21 cellular contexts compared by ENCODE assay signal in the genomic region with DNA sequence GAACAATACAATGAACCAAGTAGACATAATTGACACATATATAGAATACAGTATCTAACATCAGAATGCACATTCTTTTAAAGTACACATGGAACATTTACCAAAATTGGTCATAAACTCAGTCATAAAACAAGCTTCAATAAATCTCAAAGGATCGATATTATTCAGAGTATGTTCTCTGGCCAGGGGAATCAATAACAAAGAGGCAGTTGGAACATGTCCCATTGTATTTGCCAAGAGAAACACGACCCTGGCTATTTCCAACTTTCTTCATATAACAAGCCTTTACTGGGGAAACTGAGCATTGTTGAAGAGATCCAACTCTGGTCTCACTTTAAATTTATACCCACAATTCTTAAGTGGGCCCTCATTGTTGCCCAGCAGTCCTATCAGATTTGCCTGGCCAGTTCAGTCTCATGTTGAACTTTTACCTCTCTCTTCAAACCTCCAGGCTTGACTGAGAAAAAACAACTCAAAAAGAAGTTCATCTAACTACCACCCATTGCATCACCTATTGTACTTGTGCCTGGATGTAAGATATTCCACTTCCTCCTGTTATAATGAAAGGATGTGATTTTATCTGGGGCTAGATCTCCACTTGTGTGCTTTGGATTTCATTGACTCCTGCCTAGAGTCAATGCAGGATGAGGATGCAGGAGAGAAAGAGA.
A peak's percentile ranks its signal among the peaks of the same experiment; 100 is the strongest.
DNase-seq lines count a peak whose midpoint lies in the region; ATAC-seq, FAIRE-seq and TF ChIP-seq lines count a peak whose summit lies in the region.
"Had no signal": no experiment of that assay in that cellular context is flagged by ENCODE, and none has a peak within 500 bp of the region (broad histone marks: within the 10 kb centered on the region; RNA-seq: fewer than 3 reads in every experiment).

No MANE protein-coding gene starts in this region.

- H3K4me2 ChIP-seq in K562 (ENCODE audit: insufficient read depth, low read length), result no peak overlapping the region
- H3K4me2 ChIP-seq in endothelial cell of umbilical vein (ENCODE audit: insufficient read depth, low read length), result peak overlapping the region; percentile 44
- H3K4me2 ChIP-seq in HepG2 (ENCODE audit: low read depth, low read length), result no peak overlapping the region
- H3K4me2 ChIP-seq: BLaER1 had no signal

- intact Hi-C loops in K562 (cut with micrococcal nuclease), result no loop called here
- intact Hi-C loops in endothelial cell of umbilical vein (cut with micrococcal nuclease), result no loop called here
- intact Hi-C loops in HepG2 (cut with micrococcal nuclease; ENCODE audit: unreplicated experiment), result no loop called here

- H3K4me3 Mint-ChIP-seq in activated CD4-positive, alpha-beta memory T cell treated with anti-CD3 and anti-CD28 coated beads, Interleukin-2, amount 10 ng/mL, durations not matched to agents 7 days and 5 days, result no peak overlapping the region
- H3K4me3 Mint-ChIP-seq: CD14-positive monocyte; CD4-positive, alpha-beta memory T cell; HFFc6 had no signal

- DNase-seq in K562 (ENCODE audit: extremely low read depth in 1 of 4, low spot score in 3 of 4) (no peak), endothelial cell of umbilical vein (ENCODE audit: low read depth, low spot score) (peak; percentile 79), HepG2 (ENCODE audit: low spot score) (no peak), pulmonary artery endothelial cell (ENCODE audit: low read depth, low spot score) (peak; percentile 24), mucosa of gallbladder (ENCODE audit: low spot score) (no peak), cerebellar cortex (ENCODE audit: low spot score) (no peak), NCI-H187 treated with DMSO at 0.1 percent for 48 hours (lab: John Stamatoyannopoulos, UW) (no peak)
- DNase-seq in activated CD4-positive, alpha-beta memory T cell treated with anti-CD3 and anti-CD28 coated beads, Interleukin-2, amount 10 ng/mL, durations not matched to agents 7 days and 5 days, result no peak
- DNase-seq: CD4-positive, alpha-beta memory T cell; DMS153; DMS79 treated with DMSO at 0.1 percent for 48 hours; GF-D8; GOT3; H7; HFFc6; IMR-90 had no signal

- H3K4me1 ChIP-seq in K562 (replicated peaks in 1 of 2; ENCODE audit: control insufficient read depth in 2 of 2, insufficient read depth in 2 of 2, low read length in 2 of 2), result no peaks in the 10 kb centered on the region; a peak in 2 of 5 replicates
- peaks cover 13% of the 10 kb centered on the region for H3K4me1 ChIP-seq in endothelial cell of umbilical vein (ENCODE audit: control insufficient read depth, extremely low read depth, insufficient read depth, low read length)
- no peaks in the 10 kb centered on the region for H3K4me1 ChIP-seq in HepG2 (ENCODE audit: insufficient read depth, low read length)
- H3K4me1 ChIP-seq: BLaER1 had no signal

- TF ChIP-seq CTCF in K562 (IDR thresholded peaks at IDR 0.05 in 2 of 3, conservative IDR thresholded peaks at IDR 0.05 in 1 of 3; ENCODE audit: insufficient read depth in 2 of 3, low read depth in 1 of 3, low read length in 3 of 3), result no peak
- TF ChIP-seq CTCF in endothelial cell of umbilical vein (IDR thresholded peaks at IDR 0.05; ENCODE audit: extremely low read depth in 1 of 2, insufficient read depth in 1 of 2, low read depth in 1 of 2, low read length in 2 of 2), result no peak
- no peak for TF ChIP-seq CTCF in HepG2 (CRISPR knock-in tag; IDR thresholded peaks at IDR 0.05)

- POLR2A ChIA-PET in K562 (lab: Yijun Ruan, JAX), result interaction anchor here (1.0 to 1.1 kb wide), 2 partner anchors 9 to 25 kb away, joined by 3 read pairs; no protein-coding TSS in a partner anchor
- POLR2A ChIA-PET in endothelial cell of umbilical vein (lab: Charles Lee), result no interaction called here
- POLR2A ChIA-PET in HepG2 (lab: Yijun Ruan, JAX), result no interaction called here
- POLR2A ChIA-PET in activated CD4-positive, alpha-beta memory T cell treated with anti-CD3 and anti-CD28 coated beads, Interleukin-2, amount 10 ng/mL, durations not matched to agents 7 days and 5 days (lab: Charles Lee), result no interaction called here

- TF ChIP-seq RAD21 in K562 (CRISPR knock-in tag; conservative IDR thresholded peaks at IDR 0.05 in 1 of 2, IDR thresholded peaks at IDR 0.05 in 1 of 2) (no peak), HepG2 (CRISPR knock-in tag; IDR thresholded peaks at IDR 0.05) (no peak)

- H2AFZ ChIP-seq in K562 (ENCODE audit: low read depth, low read length), result no peak overlapping the region
- H2AFZ ChIP-seq in endothelial cell of umbilical vein (ENCODE audit: low read depth, low read length), result peak overlapping the region; percentile 38
- no peak overlapping the region for H2AFZ ChIP-seq in HepG2 (ENCODE audit: low read length)

- no peak for FAIRE-seq in K562 (lab: Jason Lieb, UNC)
- FAIRE-seq in endothelial cell of umbilical vein (lab: Jason Lieb, UNC), result peak; percentile 82
- FAIRE-seq in HepG2 (lab: Jason Lieb, UNC), result no peak
- FAIRE-seq: A204.1 had no signal

- H3K27me3 Mint-ChIP-seq in activated CD4-positive, alpha-beta memory T cell treated with anti-CD3 and anti-CD28 coated beads, Interleukin-2, amount 10 ng/mL, durations not matched to agents 7 days and 5 days, result no peaks in the 10 kb centered on the region

- H3K36me3 ChIP-seq in K562 (ENCODE audit: control insufficient read depth, insufficient read depth, low read length) (no peaks in the 10 kb centered on the region), endothelial cell of umbilical vein (ENCODE audit: control insufficient read depth in 2 of 2, extremely low read depth in 1 of 2, insufficient read depth in 2 of 2, low read length in 2 of 2) (no peaks in the 10 kb centered on the region), HepG2 (replicated peaks in 1 of 2; ENCODE audit: control insufficient read depth in 1 of 2, insufficient read depth in 2 of 2, low read length in 2 of 2) (no peaks in the 10 kb centered on the region)
- H3K36me3 ChIP-seq: BLaER1 had no signal

- no peaks in the 10 kb centered on the region for H3K9me3 ChIP-seq in K562 (replicated peaks; ENCODE audit: control insufficient read depth, insufficient read depth, low read depth, low read length)
- H3K9me3 ChIP-seq in endothelial cell of umbilical vein (replicated peaks; ENCODE audit: control insufficient read depth, insufficient read depth, low read length), result no peaks in the 10 kb centered on the region
- no peaks in the 10 kb centered on the region for H3K9me3 ChIP-seq in HepG2 (ENCODE audit: low read length)
- H3K9me3 ChIP-seq: BLaER1 had no signal

- dilution Hi-C loops in endothelial cell of umbilical vein (cut with MboI; ENCODE audit: extremely low pct_ligation_motif_present, low sequenced_read_pairs), result no loop called here

- in situ Hi-C loops in K562 (cut with MboI), result no loop called here
- in situ Hi-C loops in HepG2 (cut with HindIII; ENCODE audit: extremely low pct_ligation_motif_present, low pct_unique_long_range_greater_than_20kb), result no loop called here

- H3K79me2 ChIP-seq in K562 (ENCODE audit: control insufficient read depth, insufficient read depth, low read length), result no peaks in the 10 kb centered on the region
- no peaks in the 10 kb centered on the region for H3K79me2 ChIP-seq in endothelial cell of umbilical vein (ENCODE audit: control insufficient read depth, insufficient read depth, low read length)
- no peaks in the 10 kb centered on the region for H3K79me2 ChIP-seq in HepG2 (ENCODE audit: insufficient read depth, low read length)

- no peaks in the 10 kb centered on the region for H3K9me3 Mint-ChIP-seq in activated CD4-positive, alpha-beta memory T cell treated with anti-CD3 and anti-CD28 coated beads, Interleukin-2, amount 10 ng/mL, durations not matched to agents 7 days and 5 days
- H3K9me3 Mint-ChIP-seq: CD14-positive monocyte; CD4-positive, alpha-beta memory T cell; HFFc6 had no signal

- H3K36me3 Mint-ChIP-seq in activated CD4-positive, alpha-beta memory T cell treated with anti-CD3 and anti-CD28 coated beads, Interleukin-2, amount 10 ng/mL, durations not matched to agents 7 days and 5 days (ENCODE audit: low read depth), result no peaks in the 10 kb centered on the region
- H3K36me3 Mint-ChIP-seq: CD14-positive monocyte; CD4-positive, alpha-beta memory T cell had no signal

- H3K4me3 ChIP-seq in K562, result no peak overlapping the region
- H3K4me3 ChIP-seq in endothelial cell of umbilical vein (replicated peaks in 1 of 3; ENCODE audit: insufficient read depth in 1 of 3, low read depth in 1 of 3, low read length in 3 of 3), result no peak overlapping the region
- no peak overlapping the region for H3K4me3 ChIP-seq in HepG2 (replicated peaks in 1 of 3; ENCODE audit: insufficient read depth in 1 of 3, low read depth in 2 of 3, low read length in 3 of 3)
- H3K4me3 ChIP-seq: BLaER1 had no signal

- H3K9me1 ChIP-seq in K562 (ENCODE audit: control insufficient read depth, insufficient read depth, low read length) (no peaks in the 10 kb centered on the region), endothelial cell of umbilical vein (replicated peaks; ENCODE audit: control insufficient read depth, extremely low read depth, insufficient read depth, low read length) (no peaks in the 10 kb centered on the region)

- H3K27ac Mint-ChIP-seq in activated CD4-positive, alpha-beta memory T cell treated with anti-CD3 and anti-CD28 coated beads, Interleukin-2, amount 10 ng/mL, durations not matched to agents 7 days and 5 days, result no peak overlapping the region
- H3K27ac Mint-ChIP-seq: CD14-positive monocyte; CD4-positive, alpha-beta memory T cell; HFFc6 had no signal

- 5% methylated on average over 2 of the region's 2 CpGs for WGBS in K562 (ENCODE audit: insufficient coverage, low coverage, missing lambda C conversion rate)
- WGBS in HepG2 (ENCODE audit: low lambda C conversion rate), result 71% methylated on average over 2 of the region's 2 CpGs

- H3K27me3 ChIP-seq in K562 (ENCODE audit: control insufficient read depth in 2 of 2, insufficient read depth in 2 of 2, low read length in 2 of 2), result peaks cover 11 to 24% of the 10 kb centered on the region in 2 experiments; a peak in 4 of 5 replicates
- H3K27me3 ChIP-seq in endothelial cell of umbilical vein (ENCODE audit: control insufficient read depth in 2 of 2, insufficient read depth in 2 of 2, low read length in 2 of 2), result peaks cover 1 to 2% of the 10 kb centered on the region in 2 experiments
- H3K27me3 ChIP-seq in HepG2 (ENCODE audit: control insufficient read depth in 1 of 2, insufficient read depth in 2 of 2, low read length in 2 of 2), result no peaks in the 10 kb centered on the region
- H3K27me3 ChIP-seq: BLaER1 had no signal

- H4K20me1 ChIP-seq in K562 (replicated peaks; ENCODE audit: control insufficient read depth, insufficient read depth, low read length) (no peaks in the 10 kb centered on the region), endothelial cell of umbilical vein (replicated peaks; ENCODE audit: control insufficient read depth, extremely low read depth, insufficient read depth, low read length) (no peaks in the 10 kb centered on the region), HepG2 (ENCODE audit: insufficient read depth, low read length) (no peaks in the 10 kb centered on the region)
- H4K20me1 ChIP-seq: BLaER1 had no signal

- no peak overlapping the region for H3K9ac ChIP-seq in K562 (ENCODE audit: insufficient read depth in 1 of 2, low read depth in 2 of 2, low read length in 2 of 2)
- no peak overlapping the region for H3K9ac ChIP-seq in endothelial cell of umbilical vein (replicated peaks; ENCODE audit: extremely low read depth, insufficient read depth, low read length)
- no peak overlapping the region for H3K9ac ChIP-seq in HepG2 (ENCODE audit: insufficient read depth, low read depth, low read length)
- H3K9ac ChIP-seq: BLaER1 had no signal

- H3K27ac ChIP-seq in K562 (ENCODE audit: extremely low read depth, low read depth, low read length) (no peak overlapping the region), endothelial cell of umbilical vein (ENCODE audit: insufficient read depth, low read depth, low read length) (peak overlapping the region; percentile 21), HepG2 (ENCODE audit: extremely low read length, insufficient read depth, low read length) (no peak overlapping the region)
- H3K27ac ChIP-seq: BLaER1, HL-60 had no signal

- BruUV-seq in K562 (replicated peaks; lab: Mats Ljungman, UMichigan), result no TSS peak
- no TSS peak for BruUV-seq in endothelial cell of umbilical vein (replicated peaks; lab: Mats Ljungman, UMichigan)
- no TSS peak for BruUV-seq in HepG2 (replicated peaks; lab: Mats Ljungman, UMichigan)

- TF ChIP-seq POLR2A in K562 (conservative IDR thresholded peaks at IDR 0.05), result no peak
- peak; percentile 36 for TF ChIP-seq POLR2A in endothelial cell of umbilical vein (IDR thresholded peaks at IDR 0.05; ENCODE audit: low read depth, low read length)
- no peak for TF ChIP-seq POLR2A in HepG2 (IDR thresholded peaks at IDR 0.05; ENCODE audit: insufficient read depth in 1 of 2, low read depth in 2 of 2, low read length in 2 of 2)

- H3K4me1 Mint-ChIP-seq in activated CD4-positive, alpha-beta memory T cell treated with anti-CD3 and anti-CD28 coated beads, Interleukin-2, amount 10 ng/mL, durations not matched to agents 7 days and 5 days, result no peaks in the 10 kb centered on the region
- H3K4me1 Mint-ChIP-seq: CD14-positive monocyte had no signal

- peak; percentile 42; the same call in 2 of the 3 replicates for ATAC-seq in K562
- no peak for ATAC-seq in HepG2
- ATAC-seq: HCT116 had no signal

- CTCF ChIA-PET in K562 (lab: Yijun Ruan, JAX; ENCODE audit: low intra/inter-chr PET ratio) (no interaction called here), endothelial cell of umbilical vein (lab: Charles Lee) (no interaction called here), HepG2 (lab: Yijun Ruan, JAX; ENCODE audit: low intra/inter-chr PET ratio, low total read pairs) (no interaction called here)
- CTCF ChIA-PET in activated CD4-positive, alpha-beta memory T cell treated with anti-CD3 and anti-CD28 coated beads, Interleukin-2, amount 10 ng/mL, durations not matched to agents 7 days and 5 days (lab: Charles Lee), result no interaction called here

- TF ChIP-seq EP300 in K562 (IDR thresholded peaks at IDR 0.05; ENCODE audit: low read length), result no peak; the same call in 1 of the 2 replicates
- no peak for TF ChIP-seq EP300 in HepG2 (IDR thresholded peaks at IDR 0.05; ENCODE audit: low read depth in 2 of 2, low read length in 2 of 2)
- no peak for TF ChIP-seq EP300 in HepG2 (CRISPR knock-in tag; IDR thresholded peaks at IDR 0.05; ENCODE audit: borderline replicate concordance)

Comparison
In these comparisons a context has a peak if more than half of its experiments do, and no peak if none do; other contexts are left out.
1. DNase-seq: peak in endothelial cell of umbilical vein (single experiment) and pulmonary artery endothelial cell (single experiment); none in K562 (0 of 4), HepG2 (single experiment), activated CD4-positive, alpha-beta memory T cell treated with anti-CD3 and anti-CD28 coated beads, Interleukin-2, amount 10 ng/mL, durations not matched to agents 7 days and 5 days (single experiment), mucosa of gallbladder (single experiment), cerebellar cortex (single experiment) and NCI-H187 treated with DMSO at 0.1 percent for 48 hours (single experiment).